In genomic region chr10:119417852-119418251, GRCh38 we compare ENCODE assay signal across 16 cellular contexts.
DNase-seq lines count a peak whose midpoint lies in the region; ATAC-seq and TF ChIP-seq lines count a peak whose summit lies in the region.
"Had no signal": no experiment of that assay in that cellular context is flagged by ENCODE, and none has a peak within 500 bp of the region (broad histone marks: within the 10 kb centered on the region; RNA-seq: fewer than 3 reads in every experiment).

No MANE protein-coding gene starts in this region.

- H4K5ac ChIP-seq in IMR-90 (ENCODE audit: low read depth, low read length), result no peak overlapping the region

- peaks cover 4% of the 10 kb centered on the region for H3K36me3 Mint-ChIP-seq in glutamatergic neuron (ENCODE audit: unreplicated experiment)

- no peak overlapping the region for H3K4me2 ChIP-seq in IMR-90 (ENCODE audit: low read depth, low read length)
- H3K4me2 ChIP-seq in osteoblast (ENCODE audit: insufficient read depth, low read length), result no peak overlapping the region

- no peak overlapping the region for H3K4ac ChIP-seq in IMR-90 (ENCODE audit: low read depth, low read length)

- no peaks in the 10 kb centered on the region for H3K27me3 ChIP-seq in right atrium auricular region
- no peaks in the 10 kb centered on the region for H3K27me3 ChIP-seq in IMR-90 (ENCODE audit: control insufficient read depth, insufficient read depth, low read length)
- no peaks in the 10 kb centered on the region for H3K27me3 ChIP-seq in osteoblast (ENCODE audit: insufficient read depth, low read length)
- H3K27me3 ChIP-seq: BE2C had no signal

- H2BK5ac ChIP-seq in IMR-90 (ENCODE audit: low read depth, low read length, poor library complexity, severe bottlenecking), result no peak overlapping the region

- H3K9ac ChIP-seq in IMR-90 (ENCODE audit: low read depth, low read length), result no peak overlapping the region

- H3K9me3 Mint-ChIP-seq in glutamatergic neuron (ENCODE audit: unreplicated experiment), result peaks cover 23% of the 10 kb centered on the region
- H3K9me3 Mint-ChIP-seq: CD8-positive, alpha-beta T cell had no signal

- TF ChIP-seq RAD21 in IMR-90 (IDR thresholded peaks at IDR 0.05; ENCODE audit: low read length), result no peak

- H4K20me1 ChIP-seq in IMR-90 (ENCODE audit: insufficient read depth, low read length), result peaks cover 13% of the 10 kb centered on the region
- H4K20me1 ChIP-seq in osteoblast (ENCODE audit: insufficient read depth, low read length), result no peaks in the 10 kb centered on the region

- H2BK20ac ChIP-seq in IMR-90 (ENCODE audit: low read depth, low read length), result no peak overlapping the region

- H2BK15ac ChIP-seq in IMR-90 (ENCODE audit: low read depth, low read length), result no peak overlapping the region

- no peak overlapping the region for H2BK120ac ChIP-seq in IMR-90 (ENCODE audit: low read depth, low read length)

- peaks cover 41% of the 10 kb centered on the region for H3K4me1 Mint-ChIP-seq in glutamatergic neuron (ENCODE audit: low read depth, unreplicated experiment)

- H3K36me3 ChIP-seq in right atrium auricular region, result no peaks in the 10 kb centered on the region
- peaks cover 29% of the 10 kb centered on the region for H3K36me3 ChIP-seq in IMR-90 (ENCODE audit: control insufficient read depth, insufficient read depth, low read length)
- H3K36me3 ChIP-seq in osteoblast (ENCODE audit: insufficient read depth, low read length), result no peaks in the 10 kb centered on the region
- H3K36me3 ChIP-seq: BE2C, HAP-1 had no signal

- intact Hi-C loops in Right ventricle myocardium superior (cut with DNase I), result loop anchor here (5.0 kb wide), 1 partner anchor 211 kb away; the partner anchor contains the start of gene GRK5
- intact Hi-C loops in IMR-90 (cut with micrococcal nuclease), result loop anchor here (2.0 kb wide), 1 partner anchor 219 kb away; no protein-coding TSS in a partner anchor
- intact Hi-C loops in sciatic nerve (cut with DNase I), result loop anchor here (10.0 kb wide), 1 partner anchor 213 kb away; the partner anchor contains the start of gene GRK5

- TF ChIP-seq CTCF in right atrium auricular region (IDR thresholded peaks at IDR 0.05), result no peak
- TF ChIP-seq CTCF in IMR-90 (conservative IDR thresholded peaks at IDR 0.05; ENCODE audit: low read depth, low read length), result no peak
- no peak for TF ChIP-seq CTCF in glutamatergic neuron (IDR thresholded peaks at IDR 0.05; ENCODE audit: partially characterized antibody, unreplicated experiment)
- no peak for TF ChIP-seq CTCF in osteoblast (IDR thresholded peaks at IDR 0.05; ENCODE audit: extremely low read depth, low read depth, low read length)

- no peaks in the 10 kb centered on the region for H3K79me2 ChIP-seq in osteoblast (ENCODE audit: insufficient read depth, low read length)

- H4K8ac ChIP-seq in IMR-90 (ENCODE audit: low read depth in 2 of 2, low read length in 2 of 2), result no peak overlapping the region

- CTCF ChIA-PET in IMR-90 (lab: Yijun Ruan, JAX), result interaction anchor here (0.7 kb wide), 1 partner anchor 220 kb away, joined by 3 read pairs; no protein-coding TSS in a partner anchor

- dilution Hi-C loops in IMR-90 (cut with HindIII; ENCODE audit: low sequenced_read_pairs, unreplicated experiment), result no loop called here

- H3K27ac ChIP-seq in right atrium auricular region, result peak overlapping the region in 1 of 2 donors; percentile 31
- no peak overlapping the region for H3K27ac ChIP-seq in IMR-90 (ENCODE audit: insufficient read depth, low read length)
- no peak overlapping the region for H3K27ac ChIP-seq in osteoblast (ENCODE audit: low read depth, low read length)
- H3K27ac ChIP-seq: C4-2B had no signal

- DNase-seq in Right ventricle myocardium superior (peak; percentile 27), right atrium auricular region (ENCODE audit: low spot score) (no peak), IMR-90 (no peak), glutamatergic neuron (no peak), osteoblast (ENCODE audit: insufficient read length, low spot score, missing footprints) (peak; percentile 55), sciatic nerve (ENCODE audit: low spot score) (no peak)
- no peak for DNase-seq in NK-92 treated with Interleukin-12 subunit alpha and Interleukin-12 subunit beta, amount 100 ng/mL, for 24 hours (lab: John Stamatoyannopoulos, UW)
- DNase-seq: BE2C; CD8-positive, alpha-beta T cell; COR-L47; DMS153; DMS79 treated with DMSO at 0.1 percent for 48 hours; EL had no signal

- peaks cover 13% of the 10 kb centered on the region for H3K27me3 Mint-ChIP-seq in glutamatergic neuron (ENCODE audit: unreplicated experiment)

- no peak overlapping the region for H3K18ac ChIP-seq in IMR-90 (ENCODE audit: low read depth, low read length)

- H4K91ac ChIP-seq in IMR-90 (ENCODE audit: insufficient read depth, low read depth, low read length), result peak overlapping the region; percentile 0; the same call in 1 of the 2 replicates

- H3K9me3 ChIP-seq in right atrium auricular region, result no peaks in the 10 kb centered on the region
- no peaks in the 10 kb centered on the region for H3K9me3 ChIP-seq in IMR-90 (ENCODE audit: control insufficient read depth, insufficient read depth, low read length)
- H3K9me3 ChIP-seq in osteoblast (ENCODE audit: low read depth, low read length), result no peaks in the 10 kb centered on the region
- H3K9me3 ChIP-seq: BE2C, HAP-1 had no signal

- H3K56ac ChIP-seq in IMR-90 (ENCODE audit: extremely low read depth, insufficient read depth, low read length), result no peak overlapping the region

- H2AK9ac ChIP-seq in IMR-90 (replicated peaks; ENCODE audit: low read depth, low read length, poor library complexity), result no peak overlapping the region

- WGBS in IMR-90 (ENCODE audit: extremely low coverage in 2 of 2, insufficient read length in 1 of 2), 2 experiments, result 80% methylated on average over 2 of the region's 9 CpGs; no CpG with 5 or more reads in 1 of the 2 experiments

- no peak overlapping the region for H3K14ac ChIP-seq in IMR-90 (replicated peaks; ENCODE audit: low read depth, low read length)

- TF ChIP-seq POLR2A in IMR-90 (IDR thresholded peaks at IDR 0.05; ENCODE audit: low read depth, low read length), result no peak

- peak overlapping the region; percentile 47 for H3K4me3 Mint-ChIP-seq in glutamatergic neuron (ENCODE audit: unreplicated experiment)
- H3K4me3 Mint-ChIP-seq: CD8-positive, alpha-beta T cell had no signal

- peak overlapping the region; percentile 46; the same call in 1 of the 2 replicates for H2AK5ac ChIP-seq in IMR-90 (ENCODE audit: low read depth, low read length)

- H3K23ac ChIP-seq in IMR-90 (ENCODE audit: low read depth, low read length), result no peak overlapping the region

- BruUV-seq in IMR-90 (replicated peaks; lab: Mats Ljungman, UMichigan), result no TSS peak

- peak overlapping the region; percentile 44 for H3K27ac Mint-ChIP-seq in glutamatergic neuron (ENCODE audit: unreplicated experiment)
- H3K27ac Mint-ChIP-seq: CD8-positive, alpha-beta T cell had no signal

- H3K4me3 ChIP-seq in right atrium auricular region (no peak overlapping the region), IMR-90 (ENCODE audit: insufficient read depth, low read depth, low read length) (no peak overlapping the region), osteoblast (ENCODE audit: insufficient read depth, low read length) (no peak overlapping the region)
- H3K4me3 ChIP-seq: HAP-1 had no signal

- in situ Hi-C loops in IMR-90 (cut with MboI; ENCODE audit: low sequenced_read_pairs), result loop anchor here (5.0 kb wide), 1 partner anchor 211 kb away; the partner anchor contains the start of gene GRK5

- POLR2A ChIA-PET in IMR-90 (lab: Charles Lee; ENCODE audit: unreplicated experiment), result no interaction called here

- H2AFZ ChIP-seq in IMR-90 (replicated peaks; ENCODE audit: low read length, poor library complexity), result no peak overlapping the region
- no peak overlapping the region for H2AFZ ChIP-seq in osteoblast (ENCODE audit: low read length)

- no peak for ATAC-seq in Right ventricle myocardium superior (ENCODE audit: poor library complexity)
- ATAC-seq in IMR-90 (ENCODE audit: low read depth), result no peak
- no peak for ATAC-seq in GM21825 (IDR thresholded peaks at IDR 0.05; ENCODE audit: unreplicated experiment)
- no peak for ATAC-seq in sciatic nerve

- peaks cover 14 to 59% of the 10 kb centered on the region in 2 experiments; a peak in 3 of 4 replicates for H3K79me1 ChIP-seq in IMR-90 (ENCODE audit: low read depth in 1 of 2, low read length in 2 of 2)

- H3K4me1 ChIP-seq in right atrium auricular region (peaks cover 0 to 51% of the 10 kb centered on the region in 2 donors), IMR-90 (ENCODE audit: control insufficient read depth, insufficient read depth, low read length) (peaks cover 32% of the 10 kb centered on the region), osteoblast (ENCODE audit: insufficient read depth, low read length) (peaks cover 3% of the 10 kb centered on the region)

- peaks cover 15% of the 10 kb centered on the region for H3K9me1 ChIP-seq in IMR-90 (ENCODE audit: insufficient read depth, low read length)

TF ChIP-seq in IMR-90, 13 proteins besides CTCF, POLR2A, EP300 and RAD21:
- TF ChIP-seq ELK1 (IDR thresholded peaks at IDR 0.05; ENCODE audit: borderline replicate concordance, low read depth, low read length), result no peak

Comparison
In these comparisons a context has a peak if more than half of its experiments do, and no peak if none do; other contexts are left out.
1. DNase-seq: peak in Right ventricle myocardium superior (single experiment) and osteoblast (single experiment); none in right atrium auricular region (single experiment), IMR-90 (single experiment), glutamatergic neuron (single experiment), NK-92 treated with Interleukin-12 subunit alpha and Interleukin-12 subunit beta, amount 100 ng/mL, for 24 hours (single experiment) and sciatic nerve (single experiment).